23 cellular contexts compared by ENCODE assay signal in genomic region chr12:7583471-7583870, GRCh38.
DNase-seq lines count a peak whose midpoint lies in the region; ATAC-seq and TF ChIP-seq lines count a peak whose summit lies in the region.
"Had no signal": no experiment of that assay in that cellular context is flagged by ENCODE, and none has a peak within 500 bp of the region (broad histone marks: within the 10 kb centered on the region; RNA-seq: fewer than 3 reads in every experiment).

No MANE protein-coding gene starts in this region.

- H3K4me3 ChIP-seq in OCI-LY3 (ENCODE audit: low read length) (no peak overlapping the region), hepatocyte (no peak overlapping the region), osteoblast (ENCODE audit: insufficient read depth, low read length) (no peak overlapping the region), thyroid gland (replicated peaks in 1 of 3) (no peak overlapping the region)
- H3K4me3 ChIP-seq: BLaER1, GM23248, Peyer's patch, SK-N-MC had no signal

- CTCF ChIA-PET in Calu3 (lab: Charles Lee), result no interaction called here
- CTCF ChIA-PET in activated CD8-positive, alpha-beta memory T cell treated with anti-CD3 and anti-CD28 coated beads, Interleukin-2, amount 10 ng/mL, durations not matched to agents 7 days and 5 days (lab: Charles Lee), result no interaction called here

- H3K79me2 ChIP-seq in OCI-LY3 (ENCODE audit: low read length), result no peaks in the 10 kb centered on the region
- no peaks in the 10 kb centered on the region for H3K79me2 ChIP-seq in hepatocyte
- no peaks in the 10 kb centered on the region for H3K79me2 ChIP-seq in osteoblast (ENCODE audit: insufficient read depth, low read length)

- peaks cover 12% of the 10 kb centered on the region for H3K4me1 ChIP-seq in OCI-LY3 (ENCODE audit: low read length)
- H3K4me1 ChIP-seq in hepatocyte (ENCODE audit: insufficient read depth), result no peaks in the 10 kb centered on the region
- no peaks in the 10 kb centered on the region for H3K4me1 ChIP-seq in osteoblast (ENCODE audit: insufficient read depth, low read length)
- no peaks in the 10 kb centered on the region for H3K4me1 ChIP-seq in thyroid gland
- H3K4me1 ChIP-seq: BLaER1, Peyer's patch had no signal

- H3K36me3 ChIP-seq in OCI-LY3 (replicated peaks; ENCODE audit: low read depth, low read length) (no peaks in the 10 kb centered on the region), hepatocyte (replicated peaks; ENCODE audit: insufficient read depth, low read depth) (no peaks in the 10 kb centered on the region), osteoblast (ENCODE audit: insufficient read depth, low read length) (no peaks in the 10 kb centered on the region), thyroid gland (no peaks in the 10 kb centered on the region)
- H3K36me3 ChIP-seq: BLaER1, Peyer's patch had no signal

- no peaks in the 10 kb centered on the region for H3K9me2 ChIP-seq in hepatocyte (replicated peaks; ENCODE audit: insufficient read depth)

- WGBS in hepatocyte (ENCODE audit: low lambda C conversion rate, missing lambda C conversion rate), result 85% methylated on average over 6 of the region's 6 CpGs
- 38 to 44% methylated on average over 2 to 6 of the region's 6 CpGs for WGBS in thyroid gland, 2 donors

- peak overlapping the region; percentile 24 for H3K27ac ChIP-seq in OCI-LY3 (ENCODE audit: low read length)
- peak overlapping the region; percentile 83 for H3K27ac ChIP-seq in hepatocyte
- no peak overlapping the region for H3K27ac ChIP-seq in osteoblast (ENCODE audit: low read depth, low read length)
- no peak overlapping the region for H3K27ac ChIP-seq in thyroid gland
- H3K27ac ChIP-seq: BLaER1, GM23248, Peyer's patch, SK-N-MC had no signal

- ATAC-seq in activated CD8-positive, alpha-beta memory T cell treated with anti-CD3 and anti-CD28 coated beads, Interleukin-2, amount 10 ng/mL, durations not matched to agents 7 days and 5 days, result no peak

- H3K9ac ChIP-seq in OCI-LY3 (ENCODE audit: low read length), result no peak overlapping the region
- H3K9ac ChIP-seq: BLaER1, GM23248 had no signal

- DNase-seq in Calu3 (no peak), hepatocyte (ENCODE audit: low spot score) (no peak), osteoblast (ENCODE audit: insufficient read length, low spot score, missing footprints) (peak; percentile 18), progenitor cell of endocrine pancreas (ENCODE audit: low spot score, unreplicated experiment) (no peak), thyroid gland (no peak), SKM-1 (lab: John Stamatoyannopoulos, UW; ENCODE audit: unreplicated experiment) (no peak)
- DNase-seq in activated CD8-positive, alpha-beta memory T cell treated with anti-CD3 and anti-CD28 coated beads, Interleukin-2, amount 10 ng/mL, durations not matched to agents 7 days and 5 days, result no peak
- DNase-seq: CD4-positive, CD25-positive, alpha-beta regulatory T cell; NCI-H1092 treated with DMSO at 0.1 percent for 48 hours; NCI-H1436; NCI-H187; NCI-H2081 treated with DMSO at 0.1 percent for 48 hours; NCI-H2171; NCI-H226; NCI-H510A; NCI-H69; Peyer's patch; SIG-M5; SW 1271 had no signal

- intact Hi-C loops in Calu3 (cut with micrococcal nuclease; ENCODE audit: unreplicated experiment), result no loop called here
- intact Hi-C loops in thyroid gland (cut with DNase I), result no loop called here

- H3K4me1 Mint-ChIP-seq in Calu3 (ENCODE audit: low read depth, unreplicated experiment), result peaks cover 36% of the 10 kb centered on the region
- H3K4me1 Mint-ChIP-seq in progenitor cell of endocrine pancreas (ENCODE audit: low read depth), result no peaks in the 10 kb centered on the region
- H3K4me1 Mint-ChIP-seq in activated CD8-positive, alpha-beta memory T cell treated with anti-CD3 and anti-CD28 coated beads, Interleukin-2, amount 10 ng/mL, durations not matched to agents 7 days and 5 days, result peaks cover 6% of the 10 kb centered on the region

- TF ChIP-seq CTCF in Calu3 (IDR thresholded peaks at IDR 0.05; ENCODE audit: unreplicated experiment) (no peak), OCI-LY3 (IDR thresholded peaks at IDR 0.05; ENCODE audit: low read depth, low read length) (no peak), hepatocyte (IDR thresholded peaks at IDR 0.05; ENCODE audit: poor library complexity) (no peak), osteoblast (IDR thresholded peaks at IDR 0.05; ENCODE audit: extremely low read depth, low read depth, low read length) (no peak), progenitor cell of endocrine pancreas (IDR thresholded peaks at IDR 0.05; ENCODE audit: unreplicated experiment) (no peak), thyroid gland (IDR thresholded peaks at IDR 0.05) (no peak)

- TSS peak; percentile 59 for BruUV-seq in Calu3 (replicated peaks; lab: Mats Ljungman, UMichigan)

- H3K4me3 Mint-ChIP-seq in Calu3 (ENCODE audit: low read depth, unreplicated experiment), result no peak overlapping the region
- no peak overlapping the region for H3K4me3 Mint-ChIP-seq in progenitor cell of endocrine pancreas (ENCODE audit: low read depth)
- no peak overlapping the region for H3K4me3 Mint-ChIP-seq in activated CD8-positive, alpha-beta memory T cell treated with anti-CD3 and anti-CD28 coated beads, Interleukin-2, amount 10 ng/mL, durations not matched to agents 7 days and 5 days
- H3K4me3 Mint-ChIP-seq: CD4-positive, CD25-positive, alpha-beta regulatory T cell had no signal

- H3K9me3 ChIP-seq in OCI-LY3 (ENCODE audit: insufficient read depth, low read length), result no peaks in the 10 kb centered on the region
- no peaks in the 10 kb centered on the region for H3K9me3 ChIP-seq in hepatocyte (ENCODE audit: low read depth)
- H3K9me3 ChIP-seq in osteoblast (ENCODE audit: low read depth, low read length), result no peaks in the 10 kb centered on the region
- no peaks in the 10 kb centered on the region for H3K9me3 ChIP-seq in thyroid gland

- H3K36me3 Mint-ChIP-seq in Calu3 (ENCODE audit: insufficient read depth, unreplicated experiment), result peaks cover 12% of the 10 kb centered on the region
- peaks cover 2% of the 10 kb centered on the region for H3K36me3 Mint-ChIP-seq in progenitor cell of endocrine pancreas (ENCODE audit: insufficient read depth)
- H3K36me3 Mint-ChIP-seq in activated CD8-positive, alpha-beta memory T cell treated with anti-CD3 and anti-CD28 coated beads, Interleukin-2, amount 10 ng/mL, durations not matched to agents 7 days and 5 days, result no peaks in the 10 kb centered on the region
- H3K36me3 Mint-ChIP-seq: CD4-positive, CD25-positive, alpha-beta regulatory T cell had no signal

- H3K27me3 ChIP-seq in OCI-LY3 (ENCODE audit: low read depth, low read length) (no peaks in the 10 kb centered on the region), hepatocyte (no peaks in the 10 kb centered on the region), osteoblast (ENCODE audit: insufficient read depth, low read length) (no peaks in the 10 kb centered on the region), thyroid gland (no peaks in the 10 kb centered on the region)
- H3K27me3 ChIP-seq: BLaER1, Peyer's patch had no signal

- no peaks in the 10 kb centered on the region for H3K27me3 Mint-ChIP-seq in Calu3 (ENCODE audit: unreplicated experiment)
- H3K27me3 Mint-ChIP-seq in progenitor cell of endocrine pancreas, result no peaks in the 10 kb centered on the region
- H3K27me3 Mint-ChIP-seq in activated CD8-positive, alpha-beta memory T cell treated with anti-CD3 and anti-CD28 coated beads, Interleukin-2, amount 10 ng/mL, durations not matched to agents 7 days and 5 days, result peaks cover 35% of the 10 kb centered on the region

- peaks cover 8% of the 10 kb centered on the region for H3K9me3 Mint-ChIP-seq in Calu3 (ENCODE audit: low read depth, unreplicated experiment)
- H3K9me3 Mint-ChIP-seq in progenitor cell of endocrine pancreas (ENCODE audit: low read depth), result peaks cover 40% of the 10 kb centered on the region
- peaks cover 6% of the 10 kb centered on the region for H3K9me3 Mint-ChIP-seq in activated CD8-positive, alpha-beta memory T cell treated with anti-CD3 and anti-CD28 coated beads, Interleukin-2, amount 10 ng/mL, durations not matched to agents 7 days and 5 days (ENCODE audit: low read depth)

- peak overlapping the region; percentile 97 for H3K27ac Mint-ChIP-seq in Calu3 (ENCODE audit: unreplicated experiment)
- H3K27ac Mint-ChIP-seq in progenitor cell of endocrine pancreas, result no peak overlapping the region
- no peak overlapping the region for H3K27ac Mint-ChIP-seq in activated CD8-positive, alpha-beta memory T cell treated with anti-CD3 and anti-CD28 coated beads, Interleukin-2, amount 10 ng/mL, durations not matched to agents 7 days and 5 days
- H3K27ac Mint-ChIP-seq: CD4-positive, CD25-positive, alpha-beta regulatory T cell had no signal

- no peaks in the 10 kb centered on the region for H4K20me1 ChIP-seq in OCI-LY3 (ENCODE audit: insufficient read depth, low read length)
- no peaks in the 10 kb centered on the region for H4K20me1 ChIP-seq in hepatocyte (ENCODE audit: insufficient read depth, poor library complexity, severe bottlenecking)
- no peaks in the 10 kb centered on the region for H4K20me1 ChIP-seq in osteoblast (ENCODE audit: insufficient read depth, low read length)
- H4K20me1 ChIP-seq: BLaER1 had no signal

- H2AFZ ChIP-seq in OCI-LY3 (ENCODE audit: low read depth, low read length) (no peak overlapping the region), hepatocyte (no peak overlapping the region), osteoblast (ENCODE audit: low read length) (no peak overlapping the region)
- H2AFZ ChIP-seq: GM23248 had no signal

- no peak overlapping the region for H3K4me2 ChIP-seq in OCI-LY3 (ENCODE audit: low read length)
- no peak overlapping the region for H3K4me2 ChIP-seq in hepatocyte
- H3K4me2 ChIP-seq in osteoblast (ENCODE audit: insufficient read depth, low read length), result no peak overlapping the region
- H3K4me2 ChIP-seq: BLaER1 had no signal

- no peak for TF ChIP-seq POLR2A in thyroid gland (IDR thresholded peaks at IDR 0.05)

Comparison
In these comparisons a context has a peak if more than half of its experiments do, and no peak if none do; other contexts are left out.
1. H3K27ac ChIP-seq: peak in OCI-LY3 (single experiment) and hepatocyte (single experiment); none in osteoblast (single experiment) and thyroid gland (0 of 3).